In genomic region chr14:77682158-77682553, GRCh38 we compare ENCODE assay signal across 11 cellular contexts. TPM values are rescaled to one million over a fixed set of nuclear protein-coding genes. Genes with fewer than 3 reads are reported as not detected.
DNase-seq lines count a peak whose midpoint lies in the region; ATAC-seq and TF ChIP-seq lines count a peak whose summit lies in the region.
"Had no signal": no experiment of that assay in that cellular context is flagged by ENCODE, and none has a peak within 500 bp of the region (broad histone marks: within the 10 kb centered on the region; RNA-seq: fewer than 3 reads in every experiment).

No MANE protein-coding gene starts in this region.

- H3K4me3 Mint-ChIP-seq in type B pancreatic cell = no peak overlapping the region
- H3K4me3 Mint-ChIP-seq in stimulated activated memory B cell treated with anti-CD40 and anti-IgM and Interleukin-4, amounts not matched to agents 10 μg/mL and 1 μg/mL and 100 μg/mL, for 72 hours = no peak overlapping the region
- H3K4me3 Mint-ChIP-seq: naive thymus-derived CD4-positive, alpha-beta T cell had no signal

- DNase-seq in heart left ventricle (no peak), cardiac septum (ENCODE audit: low spot score) (no peak), astrocyte of the spinal cord (ENCODE audit: low read depth, low spot score) (peak; percentile 65), iris pigment epithelial cell (ENCODE audit: low read depth) (peak; percentile 68), type B pancreatic cell (ENCODE audit: extremely low spot score, unreplicated experiment) (no peak)
- DNase-seq in stimulated activated naive CD4-positive, alpha-beta T cell (lab: John Stamatoyannopoulos, UW) = no peak
- DNase-seq: naive thymus-derived CD4-positive, alpha-beta T cell had no signal

- peak overlapping the region in 7 of 12 donors; percentile 2 to 61 (median 45) for H3K27ac ChIP-seq in heart left ventricle
- H3K27ac ChIP-seq: SJSA1 had no signal

- no peaks in the 10 kb centered on the region for H3K9me3 ChIP-seq in heart left ventricle
- H3K9me3 ChIP-seq: SJSA1 had no signal

- H3K36me3 Mint-ChIP-seq in type B pancreatic cell = peaks cover 34% of the 10 kb centered on the region
- H3K36me3 Mint-ChIP-seq in stimulated activated memory B cell treated with anti-CD40 and anti-IgM and Interleukin-4, amounts not matched to agents 10 μg/mL and 1 μg/mL and 100 μg/mL, for 72 hours = peaks cover 52% of the 10 kb centered on the region

- no peaks in the 10 kb centered on the region for H3K27me3 Mint-ChIP-seq in type B pancreatic cell
- no peaks in the 10 kb centered on the region for H3K27me3 Mint-ChIP-seq in stimulated activated memory B cell treated with anti-CD40 and anti-IgM and Interleukin-4, amounts not matched to agents 10 μg/mL and 1 μg/mL and 100 μg/mL, for 72 hours
- H3K27me3 Mint-ChIP-seq: naive thymus-derived CD4-positive, alpha-beta T cell had no signal

- ATAC-seq in heart left ventricle = peak; percentile 45 to 82 (median 66)
- ATAC-seq in GM18870 (IDR thresholded peaks at IDR 0.05; ENCODE audit: unreplicated experiment) = no peak
- ATAC-seq in stimulated activated memory B cell treated with anti-CD40 and anti-IgM and Interleukin-4, amounts not matched to agents 10 μg/mL and 1 μg/mL and 100 μg/mL, for 72 hours = no peak
- ATAC-seq: activated CD4-positive, CD25-positive, alpha-beta regulatory T cell treated with anti-CD3 and anti-CD28 coated beads, Interleukin-2, amount 50 U/mL, for 24 hours; naive thymus-derived CD4-positive, alpha-beta T cell had no signal

- peaks cover 0 to 11% (median 7%) of the 10 kb centered on the region in 12 donors for H3K4me1 ChIP-seq in heart left ventricle

- H3K27ac Mint-ChIP-seq in type B pancreatic cell = peak overlapping the region; percentile 19
- no peak overlapping the region for H3K27ac Mint-ChIP-seq in stimulated activated memory B cell treated with anti-CD40 and anti-IgM and Interleukin-4, amounts not matched to agents 10 μg/mL and 1 μg/mL and 100 μg/mL, for 72 hours

- H3K36me3 ChIP-seq in heart left ventricle = peaks cover 0 to 74% (median 61%) of the 10 kb centered on the region in 9 donors

- TF ChIP-seq POLR2A in heart left ventricle (IDR thresholded peaks at IDR 0.05) = no peak

- intact Hi-C loops in heart left ventricle (cut with DNase I) = no loop called here
- intact Hi-C loops in cardiac septum (cut with DNase I) = no loop called here

- H3K9me3 Mint-ChIP-seq in type B pancreatic cell = no peaks in the 10 kb centered on the region
- no peaks in the 10 kb centered on the region for H3K9me3 Mint-ChIP-seq in stimulated activated memory B cell treated with anti-CD40 and anti-IgM and Interleukin-4, amounts not matched to agents 10 μg/mL and 1 μg/mL and 100 μg/mL, for 72 hours

- H3K4me3 ChIP-seq in heart left ventricle (no peak overlapping the region), astrocyte of the spinal cord (ENCODE audit: low read depth, low read length) (no peak overlapping the region)
- H3K4me3 ChIP-seq: SJSA1 had no signal

- no peaks in the 10 kb centered on the region for H3K27me3 ChIP-seq in heart left ventricle
- H3K27me3 ChIP-seq: SJSA1 had no signal

- 33 to 45% (median 37%) methylated on average over 1 of the region's 1 CpG for WGBS in heart left ventricle, 4 donors

- H3K4me1 Mint-ChIP-seq in type B pancreatic cell (ENCODE audit: unreplicated experiment) = peaks cover 13% of the 10 kb centered on the region
- no peaks in the 10 kb centered on the region for H3K4me1 Mint-ChIP-seq in stimulated activated memory B cell treated with anti-CD40 and anti-IgM and Interleukin-4, amounts not matched to agents 10 μg/mL and 1 μg/mL and 100 μg/mL, for 72 hours

- in situ Hi-C loops in astrocyte of the spinal cord (cut with HindIII; ENCODE audit: low sequenced_read_pairs) = no loop called here

- TF ChIP-seq CTCF in heart left ventricle (IDR thresholded peaks at IDR 0.05) (no peak), astrocyte of the spinal cord (IDR thresholded peaks at IDR 0.05; ENCODE audit: low read depth, low read length) (no peak), type B pancreatic cell (conservative IDR thresholded peaks at IDR 0.05) (no peak)

RNA-seq across cellular contexts. Expression of gene ALKBH1, which starts 25.7 kb away (rescaled TPM):
- total RNA-seq in heart left ventricle (10 to 100 TPM; 10.8 to 16.5 (median 12.5) TPM), cardiac septum (8.3 TPM), type B pancreatic cell (ENCODE audit: low replicate concordance) (14.5 and 19.1 TPM in 2 replicates)
- 10 to 100 TPM in 1 of 2 donors, 1 to 10 TPM in 1; 6.5 to 11.4 TPM for polyA plus RNA-seq in heart left ventricle

RNA-seq across cellular contexts. Expression of gene SLIRP, which starts 25.7 kb away (rescaled TPM):
- total RNA-seq in heart left ventricle (100 to 1,000 TPM; 112 to 309 (median 169) TPM), cardiac septum (129 TPM), type B pancreatic cell (ENCODE audit: low replicate concordance) (125 and 128 TPM in 2 replicates)
- polyA plus RNA-seq in heart left ventricle = 100 to 1,000 TPM; 423 to 872 TPM

Comparison
In these comparisons a context has a peak if more than half of its experiments do, and no peak if none do; other contexts are left out.
1. ATAC-seq: peak in heart left ventricle (4 of 4); none in GM18870 (single experiment) and stimulated activated memory B cell treated with anti-CD40 and anti-IgM and Interleukin-4, amounts not matched to agents 10 μg/mL and 1 μg/mL and 100 μg/mL, for 72 hours (single experiment).
2. DNase-seq: peak in astrocyte of the spinal cord (single experiment) and iris pigment epithelial cell (single experiment); none in heart left ventricle (0 of 5), cardiac septum (single experiment), type B pancreatic cell (single experiment) and stimulated activated naive CD4-positive, alpha-beta T cell (0 of 6).